ENCODE assay signal across 1 cellular context in the genomic region with DNA sequence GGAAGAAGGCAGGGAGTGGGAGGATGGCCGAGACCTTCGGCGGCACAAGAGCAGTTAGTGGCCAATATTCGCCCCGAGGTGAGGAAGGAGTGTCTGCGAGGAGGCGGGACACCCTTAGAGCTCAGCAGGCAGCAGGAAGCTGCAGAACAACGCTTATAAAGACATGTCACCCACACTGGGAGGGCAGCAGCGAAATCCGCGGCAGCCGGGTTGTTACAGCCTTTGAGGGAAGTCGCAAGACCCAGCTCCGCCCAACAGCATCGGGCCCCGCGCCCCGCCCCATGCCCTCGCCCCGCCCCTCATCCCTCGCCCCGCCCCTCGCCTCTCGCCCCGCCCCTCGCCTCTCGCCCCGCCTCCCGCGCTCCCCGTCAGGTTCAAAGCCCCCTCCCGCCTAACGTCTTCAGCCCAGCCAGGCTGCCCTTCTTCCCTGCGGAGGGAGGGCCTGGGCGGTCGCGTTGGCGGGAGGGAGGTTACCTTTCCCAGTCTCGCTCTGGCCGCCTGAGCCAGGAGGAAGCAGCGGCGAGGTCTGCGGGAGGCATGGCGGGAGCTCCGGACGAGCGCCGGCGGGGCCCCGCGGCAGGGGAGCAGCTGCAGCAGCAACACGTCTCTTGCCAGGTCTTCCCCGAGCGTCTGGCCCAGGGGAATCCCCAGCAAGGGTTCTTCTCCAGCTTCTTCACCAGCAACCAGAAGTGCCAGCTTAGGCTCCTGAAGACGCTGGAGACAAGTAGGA.
TF ChIP-seq lines count a peak whose summit lies in the region.

A gene with protein sequence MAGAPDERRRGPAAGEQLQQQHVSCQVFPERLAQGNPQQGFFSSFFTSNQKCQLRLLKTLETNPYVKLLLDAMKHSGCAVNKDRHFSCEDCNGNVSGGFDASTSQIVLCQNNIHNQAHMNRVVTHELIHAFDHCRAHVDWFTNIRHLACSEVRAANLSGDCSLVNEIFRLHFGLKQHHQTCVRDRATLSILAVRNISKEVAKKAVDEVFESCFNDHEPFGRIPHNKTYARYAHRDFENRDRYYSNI (plus strand): TSS at position 403 of the 730 bp plus-strand sequence. CDS start 135 bp downstream, at position 538.

TF ChIP-seq in GM12878, 131 proteins besides CTCF, POLR2A, EP300 and RAD21 (continued from another document):
- peak; percentile 41; the same call in 1 of the 2 replicates for TF ChIP-seq NKRF (conservative IDR thresholded peaks at IDR 0.05)
- no peak for TF ChIP-seq FOXM1 (IDR thresholded peaks at IDR 0.05; ENCODE audit: low read depth, low read length)
- no peak for TF ChIP-seq STAT3 (IDR thresholded peaks at IDR 0.05; ENCODE audit: low read depth, low read length)
- TF ChIP-seq NFXL1 (IDR thresholded peaks at IDR 0.05; ENCODE audit: borderline replicate concordance), result no peak
- TF ChIP-seq, protein P1, sequence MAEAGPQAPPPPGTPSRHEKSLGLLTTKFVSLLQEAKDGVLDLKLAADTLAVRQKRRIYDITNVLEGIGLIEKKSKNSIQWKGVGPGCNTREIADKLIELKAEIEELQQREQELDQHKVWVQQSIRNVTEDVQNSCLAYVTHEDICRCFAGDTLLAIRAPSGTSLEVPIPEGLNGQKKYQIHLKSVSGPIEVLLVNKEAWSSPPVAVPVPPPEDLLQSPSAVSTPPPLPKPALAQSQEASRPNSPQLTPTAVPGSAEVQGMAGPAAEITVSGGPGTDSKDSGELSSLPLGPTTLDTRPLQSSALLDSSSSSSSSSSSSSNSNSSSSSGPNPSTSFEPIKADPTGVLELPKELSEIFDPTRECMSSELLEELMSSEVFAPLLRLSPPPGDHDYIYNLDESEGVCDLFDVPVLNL (IDR thresholded peaks at IDR 0.05; ENCODE audit: low read depth, low read length), result peak; percentile 27; the same call in 1 of the 2 replicates
- no peak for TF ChIP-seq RFX5 (IDR thresholded peaks at IDR 0.05; ENCODE audit: low read depth, low read length)
- TF ChIP-seq ZBTB33 (IDR thresholded peaks at IDR 0.05), result no peak
- TF ChIP-seq, protein P2, sequence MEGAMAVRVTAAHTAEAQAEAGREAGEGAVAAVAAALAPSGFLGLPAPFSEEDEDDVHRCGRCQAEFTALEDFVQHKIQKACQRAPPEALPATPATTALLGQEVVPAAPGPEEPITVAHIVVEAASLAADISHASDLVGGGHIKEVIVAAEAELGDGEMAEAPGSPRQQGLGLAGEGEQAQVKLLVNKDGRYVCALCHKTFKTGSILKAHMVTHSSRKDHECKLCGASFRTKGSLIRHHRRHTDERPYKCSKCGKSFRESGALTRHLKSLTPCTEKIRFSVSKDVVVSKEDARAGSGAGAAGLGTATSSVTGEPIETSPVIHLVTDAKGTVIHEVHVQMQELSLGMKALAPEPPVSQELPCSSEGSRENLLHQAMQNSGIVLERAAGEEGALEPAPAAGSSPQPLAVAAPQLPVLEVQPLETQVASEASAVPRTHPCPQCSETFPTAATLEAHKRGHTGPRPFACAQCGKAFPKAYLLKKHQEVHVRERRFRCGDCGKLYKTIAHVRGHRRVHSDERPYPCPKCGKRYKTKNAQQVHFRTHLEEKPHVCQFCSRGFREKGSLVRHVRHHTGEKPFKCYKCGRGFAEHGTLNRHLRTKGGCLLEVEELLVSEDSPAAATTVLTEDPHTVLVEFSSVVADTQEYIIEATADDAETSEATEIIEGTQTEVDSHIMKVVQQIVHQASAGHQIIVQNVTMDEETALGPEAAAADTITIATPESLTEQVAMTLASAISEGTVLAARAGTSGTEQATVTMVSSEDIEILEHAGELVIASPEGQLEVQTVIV (IDR thresholded peaks at IDR 0.05; ENCODE audit: borderline replicate concordance, partially characterized antibody), result no peak
- TF ChIP-seq EGR1 (IDR thresholded peaks at IDR 0.05; ENCODE audit: borderline replicate concordance in 1 of 2, low read depth in 2 of 2, low read length in 2 of 2), result peak in 1 of 2 experiments; percentile 61; a peak in 1 of 3 replicates
- no peak for TF ChIP-seq FOS (IDR thresholded peaks at IDR 0.05; ENCODE audit: borderline replicate concordance, extremely low read depth, insufficient read length)
- TF ChIP-seq WRNIP1 (IDR thresholded peaks at IDR 0.05; ENCODE audit: borderline replicate concordance, low read depth, low read length), result 0 out of 2 replicates have a peak, but pooled peaks have one; percentile 47
- TF ChIP-seq, protein P3, sequence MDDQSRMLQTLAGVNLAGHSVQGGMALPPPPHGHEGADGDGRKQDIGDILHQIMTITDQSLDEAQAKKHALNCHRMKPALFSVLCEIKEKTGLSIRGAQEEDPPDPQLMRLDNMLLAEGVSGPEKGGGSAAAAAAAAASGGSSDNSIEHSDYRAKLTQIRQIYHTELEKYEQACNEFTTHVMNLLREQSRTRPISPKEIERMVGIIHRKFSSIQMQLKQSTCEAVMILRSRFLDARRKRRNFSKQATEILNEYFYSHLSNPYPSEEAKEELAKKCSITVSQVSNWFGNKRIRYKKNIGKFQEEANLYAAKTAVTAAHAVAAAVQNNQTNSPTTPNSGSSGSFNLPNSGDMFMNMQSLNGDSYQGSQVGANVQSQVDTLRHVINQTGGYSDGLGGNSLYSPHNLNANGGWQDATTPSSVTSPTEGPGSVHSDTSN (IDR thresholded peaks at IDR 0.05; ENCODE audit: insufficient replicate concordance, low read depth, low read length), result no peak
- TF ChIP-seq, protein P4, sequence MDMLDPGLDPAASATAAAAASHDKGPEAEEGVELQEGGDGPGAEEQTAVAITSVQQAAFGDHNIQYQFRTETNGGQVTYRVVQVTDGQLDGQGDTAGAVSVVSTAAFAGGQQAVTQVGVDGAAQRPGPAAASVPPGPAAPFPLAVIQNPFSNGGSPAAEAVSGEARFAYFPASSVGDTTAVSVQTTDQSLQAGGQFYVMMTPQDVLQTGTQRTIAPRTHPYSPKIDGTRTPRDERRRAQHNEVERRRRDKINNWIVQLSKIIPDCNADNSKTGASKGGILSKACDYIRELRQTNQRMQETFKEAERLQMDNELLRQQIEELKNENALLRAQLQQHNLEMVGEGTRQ (IDR thresholded peaks at IDR 0.05; ENCODE audit: borderline replicate concordance, low read depth, low read length), result no peak
- no peak for TF ChIP-seq SMARCA5 (IDR thresholded peaks at IDR 0.05)
- 0 out of 2 replicates have a peak, but pooled peaks have one; percentile 11 for TF ChIP-seq DPF2 (IDR thresholded peaks at IDR 0.05)
- no peak for TF ChIP-seq HCFC1 (IDR thresholded peaks at IDR 0.05; ENCODE audit: low read length)
- no peak; the same call in 2 of the 3 replicates for TF ChIP-seq POU2F2 (IDR thresholded peaks at IDR 0.05; ENCODE audit: borderline replicate concordance, low read depth, low read length)
- TF ChIP-seq CHD4 (IDR thresholded peaks at IDR 0.05), result no peak
- TF ChIP-seq SPI1 (IDR thresholded peaks at IDR 0.05; ENCODE audit: borderline replicate concordance, insufficient read depth, low read depth, low read length), result no peak
- TF ChIP-seq ZNF274 (IDR thresholded peaks at IDR 0.05; ENCODE audit: insufficient read depth, insufficient read length), result no peak
- TF ChIP-seq ZBED1 (IDR thresholded peaks at IDR 0.05; ENCODE audit: borderline replicate concordance), result no peak
